In the genomic region with DNA sequence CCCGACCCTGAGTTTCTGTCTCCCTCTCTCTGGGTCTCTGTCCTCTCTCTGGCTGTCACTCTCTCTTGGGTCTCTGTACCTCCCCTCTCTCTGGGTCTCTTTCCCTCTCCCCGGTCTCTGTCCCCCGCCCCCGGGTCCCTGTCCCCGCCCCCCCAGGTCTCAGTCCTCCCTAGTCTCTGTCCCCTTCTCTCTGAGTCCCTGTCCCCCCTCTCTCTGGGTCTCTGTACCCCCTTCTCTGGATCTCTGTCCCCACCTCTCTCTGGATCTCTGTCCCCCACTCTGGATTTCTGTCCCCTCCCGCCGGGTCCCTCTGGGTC, we compare ENCODE assay signal across 7 cellular contexts. TPM values are rescaled to one million over a fixed set of nuclear protein-coding genes. Genes with fewer than 3 reads are reported as not detected.
A peak's percentile ranks its signal among the peaks of the same experiment; 100 is the strongest.
DNase-seq lines count a peak whose midpoint lies in the region; ATAC-seq and TF ChIP-seq lines count a peak whose summit lies in the region.

No MANE protein-coding gene starts in this region.

- peak overlapping the region; percentile 83 for H3K4me2 ChIP-seq in HCT116 (ENCODE audit: low read length)

- peaks cover 60% of the 10 kb centered on the region for H3K4me1 Mint-ChIP-seq in activated CD8-positive, alpha-beta T cell treated with anti-CD3 and anti-CD28 coated beads for 36 hours (ENCODE audit: low read depth)

- RAD21 ChIA-PET in HCT116 (lab: Charles Lee; ENCODE audit: low non-redundant PET in 1 of 2, low total read pairs in 2 of 2, uncharacterized antibody in 2 of 2, unreplicated experiment in 2 of 2), result interaction anchor here in 1 of 2 experiments (1.0 kb wide), 1 partner anchor 120 kb away, joined by 3 read pairs; no protein-coding TSS in a partner anchor

- H3K79me2 ChIP-seq in HCT116 (ENCODE audit: insufficient read depth, low read length), result peaks cover 16% of the 10 kb centered on the region

- CTCF ChIA-PET in HCT116 (lab: Charles Lee), result interaction anchor here (1.3 kb wide), 1 partner anchor 31 kb away, joined by 3 read pairs; a partner anchor contains a TSS
- CTCF ChIA-PET in activated CD8-positive, alpha-beta T cell treated with anti-CD3 and anti-CD28 coated beads for 36 hours (lab: Charles Lee), result interaction anchor here (0.8 to 1.1 kb wide), 3 partner anchors 8 to 175 kb away, joined by 3 to 6 read pairs (median 4); no protein-coding TSS in a partner anchor

- H3K4me3 ChIP-seq in HCT116 (replicated peaks in 1 of 2; ENCODE audit: low read depth in 1 of 2, low read length in 2 of 2), result peak overlapping the region; percentile 22 to 43; a peak in 3 of 4 replicates
- peak overlapping the region in 1 of 2 donors; percentile 92 for H3K4me3 ChIP-seq in left lung
- peak overlapping the region in 1 of 4 donors; percentile 6 for H3K4me3 ChIP-seq in stomach
- H3K4me3 ChIP-seq in WERI-Rb-1 (ENCODE audit: low read depth, low read length), result no peak overlapping the region

- H3K27ac Mint-ChIP-seq in activated CD8-positive, alpha-beta T cell treated with anti-CD3 and anti-CD28 coated beads for 36 hours, result peak overlapping the region; percentile 100

- H2AFZ ChIP-seq in HCT116 (ENCODE audit: low read depth, low read length, poor library complexity, severe bottlenecking), result no peak overlapping the region

- TF ChIP-seq CTCF in HCT116 (IDR thresholded peaks at IDR 0.05 in 2 of 3, conservative IDR thresholded peaks at IDR 0.05 in 1 of 3; ENCODE audit: borderline replicate concordance in 1 of 3, insufficient read depth in 1 of 3, low read depth in 2 of 3, low read length in 2 of 3) (no peak), left lung (IDR thresholded peaks at IDR 0.05) (no peak), stomach (IDR thresholded peaks at IDR 0.05) (no peak), WERI-Rb-1 (IDR thresholded peaks at IDR 0.05; ENCODE audit: low read depth, low read length) (no peak)
- TF ChIP-seq CTCF in activated CD8-positive, alpha-beta T cell treated with anti-CD3 and anti-CD28 coated beads for 36 hours (IDR thresholded peaks at IDR 0.05), result no peak

- TF ChIP-seq POLR2A in HCT116 (IDR thresholded peaks at IDR 0.05; ENCODE audit: borderline replicate concordance, extremely low read depth, insufficient read depth, insufficient read length) (no peak), stomach (IDR thresholded peaks at IDR 0.05) (no peak)

- H3K4me1 ChIP-seq in HCT116 (ENCODE audit: control insufficient read depth in 1 of 2, insufficient read depth in 2 of 2, low read length in 2 of 2) (peaks cover 35 to 62% of the 10 kb centered on the region in 2 experiments), left lung (peaks cover 13 to 78% of the 10 kb centered on the region in 2 donors), stomach (peaks cover 42 to 76% (median 57%) of the 10 kb centered on the region in 4 donors)

- DNase-seq in HCT116 (ENCODE audit: low read depth, low spot score), result no peak
- DNase-seq in activated CD8-positive, alpha-beta T cell treated with anti-CD3 and anti-CD28 coated beads for 36 hours, result no peak
- no peak for DNase-seq in left lung
- DNase-seq in stomach, result no peak
- no peak for DNase-seq in WERI-Rb-1
- no peak for DNase-seq in NCI-H2196 treated with DMSO at 0.1 percent for 48 hours (lab: John Stamatoyannopoulos, UW; ENCODE audit: unreplicated experiment)

- H3K27me3 ChIP-seq in HCT116 (ENCODE audit: insufficient read depth, low read length) (no peaks in the 10 kb centered on the region), left lung (no peaks in the 10 kb centered on the region), stomach (no peaks in the 10 kb centered on the region), WERI-Rb-1 (ENCODE audit: insufficient read depth, low read depth, severe bottlenecking) (no peaks in the 10 kb centered on the region)

- H3K9me3 Mint-ChIP-seq in activated CD8-positive, alpha-beta T cell treated with anti-CD3 and anti-CD28 coated beads for 36 hours, result no peaks in the 10 kb centered on the region

- TF ChIP-seq RAD21 in HCT116 (IDR thresholded peaks at IDR 0.05; ENCODE audit: low read depth), result no peak

- POLR2A ChIA-PET in HCT116 (lab: Charles Lee), result interaction anchor here (1.0 to 1.5 kb wide), 5 partner anchors 8 to 90 kb away, joined by 3 to 12 read pairs (median 5); a partner anchor contains a TSS
- POLR2A ChIA-PET in activated CD8-positive, alpha-beta T cell treated with anti-CD3 and anti-CD28 coated beads for 36 hours (lab: Charles Lee), result interaction anchor here (0.7 to 1.5 kb wide), 4 partner anchors 8 to 90 kb away, joined by 3 to 5 read pairs (median 4); a partner anchor contains a TSS

- WGBS in stomach, 5 donors, result 39 to 57% (median 41%) methylated on average over 3 to 7 of the region's 7 CpGs

- no peaks in the 10 kb centered on the region for H3K9me3 ChIP-seq in HCT116 (ENCODE audit: control insufficient read depth in 1 of 2, insufficient read depth in 1 of 2, low read depth in 1 of 2, low read length in 2 of 2)
- no peaks in the 10 kb centered on the region for H3K9me3 ChIP-seq in left lung
- H3K9me3 ChIP-seq in stomach, result no peaks in the 10 kb centered on the region
- H3K9me3 ChIP-seq in WERI-Rb-1 (ENCODE audit: severe bottlenecking), result peaks cover 4% of the 10 kb centered on the region

- H3K36me3 ChIP-seq in HCT116 (ENCODE audit: control insufficient read depth in 1 of 2, insufficient read depth in 2 of 2, low read length in 2 of 2) (peaks cover 0 to 14% of the 10 kb centered on the region in 2 experiments; a peak in 1 of 4 replicates), left lung (peaks cover 2 to 34% of the 10 kb centered on the region in 2 donors), stomach (peaks cover 12 to 21% (median 20%) of the 10 kb centered on the region in 4 donors), WERI-Rb-1 (peaks cover 34% of the 10 kb centered on the region)

- peak overlapping the region; percentile 78 for H3K9ac ChIP-seq in HCT116 (ENCODE audit: low read length)

- peak overlapping the region; percentile 98 for H3K4me3 Mint-ChIP-seq in activated CD8-positive, alpha-beta T cell treated with anti-CD3 and anti-CD28 coated beads for 36 hours

- H3K27ac ChIP-seq in HCT116 (ENCODE audit: low read depth, low read length) (peak overlapping the region; percentile 98), left lung (peak overlapping the region; percentile 73 to 96), stomach (peak overlapping the region; percentile 93 to 97 (median 96)), WERI-Rb-1 (no peak overlapping the region)

- H4K20me1 ChIP-seq in HCT116 (ENCODE audit: insufficient read depth), result peaks cover 9% of the 10 kb centered on the region; the same call in 1 of the 2 replicates

- no peak for TF ChIP-seq EP300 in stomach (IDR thresholded peaks at IDR 0.05)

- H3K36me3 Mint-ChIP-seq in activated CD8-positive, alpha-beta T cell treated with anti-CD3 and anti-CD28 coated beads for 36 hours (ENCODE audit: low read depth), result peaks cover 45% of the 10 kb centered on the region

- H3K9me2 ChIP-seq in HCT116 (ENCODE audit: insufficient read depth), result no peaks in the 10 kb centered on the region

- intact Hi-C loops in HCT116 (cut with micrococcal nuclease), result no loop called here
- intact Hi-C loops in activated CD8-positive, alpha-beta T cell treated with anti-CD3 and anti-CD28 coated beads for 36 hours (cut with micrococcal nuclease), result loop anchor here (10.0 kb wide), 1 partner anchor 88 kb away; a partner anchor contains a TSS
- intact Hi-C loops in left lung (cut with DNase I), result no loop called here
- intact Hi-C loops in stomach (cut with DNase I; ENCODE audit: low total_unique reads), result no loop called here

- no TSS peak for BruUV-seq in HCT116 (replicated peaks; lab: Mats Ljungman, UMichigan)

- ATAC-seq in HCT116 (no peak), left lung (no peak), GM19395 (IDR thresholded peaks at IDR 0.05; ENCODE audit: unreplicated experiment) (no peak)
- ATAC-seq in activated CD8-positive, alpha-beta T cell treated with anti-CD3 and anti-CD28 coated beads for 36 hours, result no peak

- no peaks in the 10 kb centered on the region for H3K27me3 Mint-ChIP-seq in activated CD8-positive, alpha-beta T cell treated with anti-CD3 and anti-CD28 coated beads for 36 hours

TF ChIP-seq in HCT116, 20 proteins besides CTCF, POLR2A, EP300 and RAD21 (continues in another document):
- no peak for TF ChIP-seq ZFX (IDR thresholded peaks at IDR 0.05)
- TF ChIP-seq SP1 (IDR thresholded peaks at IDR 0.05; ENCODE audit: low read depth), result no peak
- no peak for TF ChIP-seq EZH2 (IDR thresholded peaks at IDR 0.05)
- TF ChIP-seq POLR2AphosphoS5 (IDR thresholded peaks at IDR 0.05; ENCODE audit: low read depth, low read length), result no peak

RNA-seq across cellular contexts. Expression of a gene that starts 2.3 kb away (rescaled TPM):
- total RNA-seq in HCT116 (2021; ENCODE audit: unreplicated experiment), result 1,885 TPM
- polyA plus RNA-seq in HCT116 (2012), result 2,308 and 2,337 TPM in 2 replicates
- total RNA-seq in activated CD8-positive, alpha-beta T cell treated with anti-CD3 and anti-CD28 coated beads for 36 hours, result 1,000 to 10,000 TPM; 1,296 to 1,324 TPM
- total RNA-seq in left lung, result 1,000 to 10,000 TPM; 8,739 to 9,329 TPM
- 1,000 to 10,000 TPM; 1,292 to 4,272 (median 3,457) TPM for total RNA-seq in stomach
- polyA plus RNA-seq in stomach, result 1,000 to 10,000 TPM; 3,915 to 8,824 (median 7,571) TPM

RNA-seq across cellular contexts. Expression of a gene that starts 8.1 kb away (rescaled TPM):
- total RNA-seq in HCT116 (2021; ENCODE audit: unreplicated experiment) (96.4 TPM), left lung (100 to 1,000 TPM; 130 to 141 TPM), stomach (100 to 1,000 TPM in 1 of 5 donors, 10 to 100 TPM in 4; 12.1 to 121 (median 20.2) TPM)
- polyA plus RNA-seq in HCT116 (2012), result 65.4 and 68.6 TPM in 2 replicates
- 100 to 1,000 TPM; 182 to 189 TPM for total RNA-seq in activated CD8-positive, alpha-beta T cell treated with anti-CD3 and anti-CD28 coated beads for 36 hours
- polyA plus RNA-seq in stomach, result 10 to 100 TPM; 61.6 to 85.3 (median 77.6) TPM

RNA-seq across cellular contexts. Expression of a gene that starts 29.3 kb away (rescaled TPM):
- total RNA-seq in HCT116 (2021; ENCODE audit: unreplicated experiment) (8.6 TPM), left lung (1 to 10 TPM; 3.3 to 4.1 TPM), stomach (under 1 TPM in 1 of 5 donors, not detected in 4; 0.89 TPM)
- 20.0 and 20.6 TPM in 2 replicates for polyA plus RNA-seq in HCT116 (2012)
- 1 to 10 TPM; 1.4 to 2.8 TPM for total RNA-seq in activated CD8-positive, alpha-beta T cell treated with anti-CD3 and anti-CD28 coated beads for 36 hours
- 1 to 10 TPM in 1 of 3 donors, under 1 TPM in 1, not detected in 1; 0.93 to 1.2 TPM for polyA plus RNA-seq in stomach

RNA-seq across cellular contexts. Expression of a gene that starts 30.3 kb away (rescaled TPM):
- total RNA-seq in HCT116 (2021; ENCODE audit: unreplicated experiment) (50.7 TPM), left lung (10 to 100 TPM; 42.5 to 49.0 TPM), stomach (10 to 100 TPM; 13.0 to 63.6 (median 46.4) TPM)
- 43.9 and 57.3 TPM in 2 replicates for polyA plus RNA-seq in HCT116 (2012)
- total RNA-seq in activated CD8-positive, alpha-beta T cell treated with anti-CD3 and anti-CD28 coated beads for 36 hours, result 10 to 100 TPM; 58.1 to 58.7 TPM
- 10 to 100 TPM; 13.0 to 25.5 (median 15.5) TPM for polyA plus RNA-seq in stomach

RNA-seq across cellular contexts. Expression of a gene that starts 30.9 kb away (rescaled TPM):
- total RNA-seq in HCT116 (2021; ENCODE audit: unreplicated experiment), result 270 TPM
- polyA plus RNA-seq in HCT116 (2012), result 410 and 435 TPM in 2 replicates
- 100 to 1,000 TPM; 175 to 176 TPM for total RNA-seq in activated CD8-positive, alpha-beta T cell treated with anti-CD3 and anti-CD28 coated beads for 36 hours
- 10 to 100 TPM; 46.6 to 66.6 TPM for total RNA-seq in left lung
- 10 to 100 TPM in 4 of 5 donors, under 1 TPM in 1; 0.58 to 96.0 (median 59.1) TPM for total RNA-seq in stomach
- polyA plus RNA-seq in stomach, result 10 to 100 TPM; 55.3 to 69.2 (median 63.3) TPM
